9 cellular contexts compared by ENCODE assay signal in the genomic region with DNA sequence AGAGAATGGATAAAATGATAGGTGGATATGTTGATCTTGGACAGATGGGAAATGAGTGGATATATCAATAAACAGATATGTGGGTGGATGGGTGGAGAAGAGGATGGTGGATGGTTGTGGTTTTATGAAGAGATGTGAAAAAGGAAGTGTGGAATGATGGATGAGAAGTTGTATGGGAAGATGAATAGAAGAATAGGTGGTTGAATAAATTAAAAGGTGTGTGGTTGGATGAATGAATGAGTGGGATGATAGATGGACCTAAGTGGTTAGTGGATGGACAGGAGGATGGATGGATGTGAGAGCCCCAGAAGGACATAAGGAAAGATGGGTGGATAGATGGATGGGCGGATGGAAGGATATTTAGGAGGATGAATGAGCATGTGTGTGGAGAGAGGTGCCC. TPM values are rescaled to one million over a fixed set of nuclear protein-coding genes. Genes with fewer than 3 reads are reported as not detected.
DNase-seq lines count a peak whose midpoint lies in the region; ATAC-seq and TF ChIP-seq lines count a peak whose summit lies in the region.
"Had no signal": no experiment of that assay in that cellular context is flagged by ENCODE, and none has a peak within 500 bp of the region (broad histone marks: within the 10 kb centered on the region; RNA-seq: fewer than 3 reads in every experiment).

No MANE protein-coding gene starts in this region.

- peaks cover 0 to 2% of the 10 kb centered on the region in 2 donors for H3K27me3 Mint-ChIP-seq in CD8-positive, alpha-beta memory T cell
- no peaks in the 10 kb centered on the region for H3K27me3 Mint-ChIP-seq in effector memory CD8-positive, alpha-beta T cell

- H3K9ac ChIP-seq in PC-3 (ENCODE audit: low read length) = no peak overlapping the region

- peaks cover 30% of the 10 kb centered on the region for H3K4me1 ChIP-seq in CD8-positive, alpha-beta memory T cell (ENCODE audit: insufficient read depth, low read length)
- H3K4me1 ChIP-seq in PC-3 (ENCODE audit: insufficient read depth, low read length) (peaks cover 32% of the 10 kb centered on the region), ovary (ENCODE audit: insufficient read depth) (peaks cover 4% of the 10 kb centered on the region)

- H2AFZ ChIP-seq in PC-3 (ENCODE audit: low read length) = no peak overlapping the region; the same call in 1 of the 2 replicates

- H3K27ac ChIP-seq in CD8-positive, alpha-beta memory T cell (ENCODE audit: low read depth, low read length) = peak overlapping the region; percentile 95
- H3K27ac ChIP-seq in PC-3 (ENCODE audit: low read length) (no peak overlapping the region), ovary (no peak overlapping the region)

- H3K36me3 ChIP-seq in CD8-positive, alpha-beta memory T cell (ENCODE audit: insufficient read depth, low read length) = no peaks in the 10 kb centered on the region
- H3K36me3 ChIP-seq in PC-3 (ENCODE audit: low read depth, low read length) (peaks cover 5% of the 10 kb centered on the region), ovary (no peaks in the 10 kb centered on the region)

- intact Hi-C loops in PC-3 (cut with micrococcal nuclease) (no loop called here), ovary (cut with DNase I) (no loop called here), cardiac septum (cut with DNase I) (no loop called here)

- peaks cover 38 to 48% (median 48%) of the 10 kb centered on the region in 3 donors for H3K4me1 Mint-ChIP-seq in CD8-positive, alpha-beta memory T cell
- H3K4me1 Mint-ChIP-seq in effector memory CD8-positive, alpha-beta T cell (ENCODE audit: low read depth in 2 of 2) = peaks cover 30 to 47% of the 10 kb centered on the region in 2 donors

- H3F3A ChIP-seq in PC-3 (ENCODE audit: low read length, unreplicated experiment) = no peaks in the 10 kb centered on the region

- H3K27ac Mint-ChIP-seq in CD8-positive, alpha-beta memory T cell = peak overlapping the region; percentile 88 to 100 (median 96)
- H3K27ac Mint-ChIP-seq in effector memory CD8-positive, alpha-beta T cell = peak overlapping the region; percentile 92 to 99

- no peak for TF ChIP-seq POLR2A in ovary (IDR thresholded peaks at IDR 0.05)

- CTCF ChIA-PET in CD8-positive, alpha-beta memory T cell (lab: Charles Lee) = interaction anchor here (1.3 to 3.1 kb wide), 2 partner anchors 97 to 138 kb away, joined by 4 to 12 read pairs; no protein-coding TSS in a partner anchor
- CTCF ChIA-PET in PC-3 (lab: Charles Lee) = no interaction called here

- ATAC-seq in PC-3 = no peak
- no peak for ATAC-seq in effector memory CD8-positive, alpha-beta T cell (replicated peaks)

- H3K36me3 Mint-ChIP-seq in CD8-positive, alpha-beta memory T cell = peaks cover 0 to 37% (median 7%) of the 10 kb centered on the region in 3 donors
- H3K36me3 Mint-ChIP-seq in effector memory CD8-positive, alpha-beta T cell (ENCODE audit: insufficient read depth) = peaks cover 46% of the 10 kb centered on the region

- peak overlapping the region; percentile 82 for H3K4me3 ChIP-seq in CD8-positive, alpha-beta memory T cell (ENCODE audit: low read length)
- H3K4me3 ChIP-seq in PC-3 (ENCODE audit: low read length) (peak overlapping the region; percentile 99; the same call in 1 of the 2 replicates), ovary (peak overlapping the region; percentile 88)

- no peak for TF ChIP-seq EP300 in ovary (IDR thresholded peaks at IDR 0.05)

- POLR2A ChIA-PET in CD8-positive, alpha-beta memory T cell (lab: Charles Lee) = interaction anchor here (0.6 to 2.5 kb wide), 5 partner anchors 27 to 107 kb away, joined by 3 to 26 read pairs (median 6); no protein-coding TSS in a partner anchor
- POLR2A ChIA-PET in PC-3 (lab: Charles Lee; ENCODE audit: unreplicated experiment) = no interaction called here

- no peaks in the 10 kb centered on the region for H3K9me2 ChIP-seq in PC-3 (replicated peaks; ENCODE audit: low read length)

- H3K9me3 ChIP-seq in CD8-positive, alpha-beta memory T cell (ENCODE audit: low read length) = no peaks in the 10 kb centered on the region
- H3K9me3 ChIP-seq in PC-3 (ENCODE audit: low read length) = no peaks in the 10 kb centered on the region
- H3K9me3 ChIP-seq in ovary = no peaks in the 10 kb centered on the region

- 85 to 97% (median 92%) methylated on average over 1 of the region's 1 CpG for WGBS in ovary, 3 donors

- no TSS peak for BruUV-seq in PC-3 (replicated peaks; lab: Mats Ljungman, UMichigan)

- no peaks in the 10 kb centered on the region for H3K9me3 Mint-ChIP-seq in CD8-positive, alpha-beta memory T cell
- H3K9me3 Mint-ChIP-seq in effector memory CD8-positive, alpha-beta T cell = no peaks in the 10 kb centered on the region

- DNase-seq in CD8-positive, alpha-beta memory T cell = no peak
- DNase-seq in PC-3 (no peak), ovary (no peak), NCI-H2081 treated with DMSO at 0.1 percent for 48 hours (lab: John Stamatoyannopoulos, UW) (no peak), cardiac septum (ENCODE audit: low spot score) (no peak), NCI-H748 treated with DMSO at 0.1 percent for 48 hours (lab: John Stamatoyannopoulos, UW) (no peak), GM10266 (ENCODE audit: extremely low spot score) (no peak)
- no peak for DNase-seq in effector memory CD8-positive, alpha-beta T cell
- DNase-seq: dorsolateral prefrontal cortex had no signal

- H3K79me2 ChIP-seq in PC-3 (ENCODE audit: low read length) = peaks cover 47% of the 10 kb centered on the region

- H3K4me2 ChIP-seq in PC-3 (ENCODE audit: low read length) = peak overlapping the region; percentile 89

- H4K20me1 ChIP-seq in PC-3 (ENCODE audit: low read length) = peaks cover 33% of the 10 kb centered on the region

- TF ChIP-seq CTCF in PC-3 (conservative IDR thresholded peaks at IDR 0.05; ENCODE audit: low read depth, low read length) = no peak
- no peak for TF ChIP-seq CTCF in ovary (IDR thresholded peaks at IDR 0.05)
- no peak for TF ChIP-seq CTCF in GM10266 (IDR thresholded peaks at IDR 0.05; ENCODE audit: control insufficient read depth, insufficient read depth, low read depth, missing control alignments)

- no peaks in the 10 kb centered on the region for H3K27me3 ChIP-seq in CD8-positive, alpha-beta memory T cell (ENCODE audit: insufficient read depth, low read length, poor library complexity, severe bottlenecking)
- H3K27me3 ChIP-seq in PC-3 (ENCODE audit: low read length) (no peaks in the 10 kb centered on the region), ovary (no peaks in the 10 kb centered on the region)

- H3K4me3 Mint-ChIP-seq in CD8-positive, alpha-beta memory T cell = peak overlapping the region; percentile 91 to 97 (median 95)
- peak overlapping the region; percentile 82 to 86 for H3K4me3 Mint-ChIP-seq in effector memory CD8-positive, alpha-beta T cell

RNA-seq across cellular contexts. Expression of a gene that starts 0.9 kb away (rescaled TPM):
- 100 to 1,000 TPM; 510 to 534 TPM for total RNA-seq in CD8-positive, alpha-beta memory T cell
- 338 TPM for polyA plus RNA-seq in CD8-positive, alpha-beta memory T cell
- 181 and 241 TPM in 2 replicates for total RNA-seq in PC-3 (2014; rRNA removed)
- 10 to 100 TPM; 16.5 to 62.1 (median 26.0) TPM for total RNA-seq in ovary
- polyA plus RNA-seq in ovary = 100 to 1,000 TPM in 1 of 2 donors, 1 to 10 TPM in 1; 8.3 to 330 TPM
- total RNA-seq in cardiac septum = 55.6 TPM
